Comparison of ENCODE assay signal across 23 cellular contexts in genomic region chr2:101643004-101643524, GRCh38. TPM values are rescaled to one million over a fixed set of nuclear protein-coding genes. Genes with fewer than 3 reads are reported as not detected.
DNase-seq lines count a peak whose midpoint lies in the region; ATAC-seq, FAIRE-seq and TF ChIP-seq lines count a peak whose summit lies in the region.
"Had no signal": no experiment of that assay in that cellular context is flagged by ENCODE, and none has a peak within 500 bp of the region (broad histone marks: within the 10 kb centered on the region; RNA-seq: fewer than 3 reads in every experiment).

No MANE protein-coding gene starts in this region.

- no peak overlapping the region for H3K9ac ChIP-seq in HepG2 (ENCODE audit: insufficient read depth, low read depth, low read length)
- no peak overlapping the region for H3K9ac ChIP-seq in K562 (ENCODE audit: insufficient read depth in 1 of 2, low read depth in 2 of 2, low read length in 2 of 2)
- H3K9ac ChIP-seq: BLaER1 had no signal

- POLR2A ChIA-PET in HepG2 (lab: Yijun Ruan, JAX) (no interaction called here), K562 (lab: Yijun Ruan, JAX) (no interaction called here)

- WGBS in HepG2 (ENCODE audit: low lambda C conversion rate): 55% methylated on average over 1 of the region's 1 CpG
- WGBS in right lobe of liver (ENCODE audit: insufficient coverage, low coverage, low lambda C conversion rate, missing lambda C conversion rate): 92% methylated on average over 1 of the region's 1 CpG
- WGBS in K562 (ENCODE audit: insufficient coverage, low coverage, missing lambda C conversion rate): 0% methylated on average over 1 of the region's 1 CpG

- TF ChIP-seq EP300 in HepG2 (IDR thresholded peaks at IDR 0.05; ENCODE audit: low read depth in 2 of 2, low read length in 2 of 2): no peak
- no peak for TF ChIP-seq EP300 in HepG2 (CRISPR knock-in tag; IDR thresholded peaks at IDR 0.05; ENCODE audit: borderline replicate concordance)
- TF ChIP-seq EP300 in K562 (IDR thresholded peaks at IDR 0.05; ENCODE audit: low read length): no peak

- no peak for TF ChIP-seq POLR2A in HepG2 (IDR thresholded peaks at IDR 0.05; ENCODE audit: insufficient read depth in 1 of 2, low read depth in 2 of 2, low read length in 2 of 2)
- no peak for TF ChIP-seq POLR2A in right lobe of liver (IDR thresholded peaks at IDR 0.05)
- no peak for TF ChIP-seq POLR2A in K562 (conservative IDR thresholded peaks at IDR 0.05)

- no peak overlapping the region for H2AFZ ChIP-seq in HepG2 (ENCODE audit: low read length)
- no peak overlapping the region for H2AFZ ChIP-seq in K562 (ENCODE audit: low read depth, low read length)

- H3K4me1 ChIP-seq in HepG2 (ENCODE audit: insufficient read depth, low read length): peaks cover 23% of the 10 kb centered on the region
- peaks cover 0 to 15% (median 2%) of the 10 kb centered on the region in 4 donors for H3K4me1 ChIP-seq in right lobe of liver
- no peaks in the 10 kb centered on the region for H3K4me1 ChIP-seq in K562 (replicated peaks in 1 of 2; ENCODE audit: control insufficient read depth in 2 of 2, insufficient read depth in 2 of 2, low read length in 2 of 2)
- H3K4me1 ChIP-seq in effector memory CD4-positive, alpha-beta T cell (ENCODE audit: control insufficient read depth, insufficient read depth, low read length, poor library complexity, severe bottlenecking): no peaks in the 10 kb centered on the region
- H3K4me1 ChIP-seq: BE2C, BLaER1 had no signal

- H3K36me3 ChIP-seq in HepG2 (replicated peaks in 1 of 2; ENCODE audit: control insufficient read depth in 1 of 2, insufficient read depth in 2 of 2, low read length in 2 of 2) (no peaks in the 10 kb centered on the region), right lobe of liver (no peaks in the 10 kb centered on the region), K562 (ENCODE audit: control insufficient read depth, insufficient read depth, low read length) (no peaks in the 10 kb centered on the region)
- no peaks in the 10 kb centered on the region for H3K36me3 ChIP-seq in effector memory CD4-positive, alpha-beta T cell (ENCODE audit: control insufficient read depth, insufficient read depth, low read length)
- H3K36me3 ChIP-seq: BE2C, BLaER1 had no signal

- in situ Hi-C loops in HepG2 (cut with HindIII; ENCODE audit: extremely low pct_ligation_motif_present, low pct_unique_long_range_greater_than_20kb): no loop called here
- in situ Hi-C loops in K562 (cut with MboI): no loop called here

- no peak for TF ChIP-seq RAD21 in HepG2 (CRISPR knock-in tag; IDR thresholded peaks at IDR 0.05)
- TF ChIP-seq RAD21 in K562 (CRISPR knock-in tag; conservative IDR thresholded peaks at IDR 0.05 in 1 of 2, IDR thresholded peaks at IDR 0.05 in 1 of 2): no peak

- H3K27ac ChIP-seq in HepG2 (ENCODE audit: extremely low read length, insufficient read depth, low read length) (no peak overlapping the region), right lobe of liver (no peak overlapping the region), K562 (ENCODE audit: extremely low read depth, low read depth, low read length) (no peak overlapping the region)
- H3K27ac ChIP-seq in effector memory CD4-positive, alpha-beta T cell (ENCODE audit: insufficient read depth, low read length, poor library complexity, severe bottlenecking): no peak overlapping the region
- H3K27ac ChIP-seq: 22Rv1, BLaER1 had no signal

- no peak for ATAC-seq in HepG2
- no peak for ATAC-seq in right lobe of liver
- no peak for ATAC-seq in K562

- intact Hi-C loops in HepG2 (cut with micrococcal nuclease; ENCODE audit: unreplicated experiment) (no loop called here), right lobe of liver (cut with DNase I) (no loop called here), K562 (cut with micrococcal nuclease) (no loop called here)

- H4K20me1 ChIP-seq in HepG2 (ENCODE audit: insufficient read depth, low read length) (no peaks in the 10 kb centered on the region), K562 (replicated peaks; ENCODE audit: control insufficient read depth, insufficient read depth, low read length) (no peaks in the 10 kb centered on the region)
- H4K20me1 ChIP-seq: BLaER1 had no signal

- CTCF ChIA-PET in HepG2 (lab: Yijun Ruan, JAX; ENCODE audit: low intra/inter-chr PET ratio, low total read pairs) (no interaction called here), K562 (lab: Yijun Ruan, JAX; ENCODE audit: low intra/inter-chr PET ratio) (no interaction called here)

- BruUV-seq in HepG2 (replicated peaks; lab: Mats Ljungman, UMichigan) (no TSS peak), K562 (replicated peaks; lab: Mats Ljungman, UMichigan) (no TSS peak)

- H3K4me2 ChIP-seq in HepG2 (ENCODE audit: low read depth, low read length): no peak overlapping the region
- H3K4me2 ChIP-seq in K562 (ENCODE audit: insufficient read depth, low read length): no peak overlapping the region
- H3K4me2 ChIP-seq: BLaER1 had no signal

- no peak for TF ChIP-seq CTCF in HepG2 (CRISPR knock-in tag; IDR thresholded peaks at IDR 0.05)
- TF ChIP-seq CTCF in right lobe of liver (IDR thresholded peaks at IDR 0.05): no peak
- no peak for TF ChIP-seq CTCF in K562 (IDR thresholded peaks at IDR 0.05 in 2 of 3, conservative IDR thresholded peaks at IDR 0.05 in 1 of 3; ENCODE audit: insufficient read depth in 2 of 3, low read depth in 1 of 3, low read length in 3 of 3)

- H3K27me3 ChIP-seq in HepG2 (ENCODE audit: control insufficient read depth in 1 of 2, insufficient read depth in 2 of 2, low read length in 2 of 2): no peaks in the 10 kb centered on the region
- H3K27me3 ChIP-seq in right lobe of liver: no peaks in the 10 kb centered on the region
- peaks cover 13 to 18% of the 10 kb centered on the region in 2 experiments; a peak in 4 of 5 replicates for H3K27me3 ChIP-seq in K562 (ENCODE audit: control insufficient read depth in 2 of 2, insufficient read depth in 2 of 2, low read length in 2 of 2)
- no peaks in the 10 kb centered on the region for H3K27me3 ChIP-seq in effector memory CD4-positive, alpha-beta T cell (replicated peaks; ENCODE audit: control insufficient read depth, insufficient read depth, low read length, poor library complexity, severe bottlenecking)
- H3K27me3 ChIP-seq: BE2C, BLaER1 had no signal

- DNase-seq in HepG2 (ENCODE audit: low spot score) (no peak), right lobe of liver (no peak), K562 (ENCODE audit: extremely low read depth in 1 of 4, low spot score in 3 of 4) (no peak)
- DNase-seq in Jurkat, Clone E6-1 (ENCODE audit: low read depth, low spot score): peak; percentile 57
- DNase-seq in effector memory CD4-positive, alpha-beta T cell: no peak
- no peak for DNase-seq in stimulated activated CD4-positive, alpha-beta T cell treated with anti-CD3 and anti-CD28 coated beads, Interleukin-2, amount 100 ng/mL, for 24 hours
- DNase-seq: ACHN; BE2C; C1 segment of cervical spinal cord; CD4-positive, alpha-beta memory T cell; CD4-positive, CD25-positive, alpha-beta regulatory T cell; CD8-positive, alpha-beta memory T cell; COR-L47; DMS 273 treated with DMSO at 0.1 percent for 48 hours; DMS153; DMS53; DMS79; GF-D8 had no signal

- FAIRE-seq in HepG2 (lab: Jason Lieb, UNC): no peak
- FAIRE-seq in K562 (lab: Jason Lieb, UNC): peak; percentile 40
- FAIRE-seq: G401.6, GM12891, GM19239 had no signal

- H3K79me2 ChIP-seq in HepG2 (ENCODE audit: insufficient read depth, low read length) (no peaks in the 10 kb centered on the region), K562 (ENCODE audit: control insufficient read depth, insufficient read depth, low read length) (no peaks in the 10 kb centered on the region)

- H3K9me3 ChIP-seq in HepG2 (ENCODE audit: low read length): no peaks in the 10 kb centered on the region
- H3K9me3 ChIP-seq in right lobe of liver: no peaks in the 10 kb centered on the region
- no peaks in the 10 kb centered on the region for H3K9me3 ChIP-seq in K562 (replicated peaks; ENCODE audit: control insufficient read depth, insufficient read depth, low read depth, low read length)
- H3K9me3 ChIP-seq in effector memory CD4-positive, alpha-beta T cell (ENCODE audit: control insufficient read depth, low read length): no peaks in the 10 kb centered on the region
- H3K9me3 ChIP-seq: BE2C had no signal

- H3K9me1 ChIP-seq in K562 (ENCODE audit: control insufficient read depth, insufficient read depth, low read length): no peaks in the 10 kb centered on the region

- no peak overlapping the region for H3K4me3 ChIP-seq in HepG2 (replicated peaks in 1 of 3; ENCODE audit: insufficient read depth in 1 of 3, low read depth in 2 of 3, low read length in 3 of 3)
- no peak overlapping the region for H3K4me3 ChIP-seq in right lobe of liver
- H3K4me3 ChIP-seq in Jurkat, Clone E6-1 (ENCODE audit: low read length): no peak overlapping the region
- H3K4me3 ChIP-seq in K562: no peak overlapping the region
- no peak overlapping the region for H3K4me3 ChIP-seq in effector memory CD4-positive, alpha-beta T cell (ENCODE audit: insufficient read depth, low read depth, low read length, poor library complexity, severe bottlenecking)
- H3K4me3 ChIP-seq: BLaER1 had no signal

RNA-seq across cellular contexts. Expression of gene MAP4K4, which starts 54.4 kb away (rescaled TPM):
- 264 and 301 TPM in 2 replicates for total RNA-seq in HepG2 (2016; rRNA removed; fragmentation: Illumina TruSeq; extraction: Trizol)
- 62.1 and 62.9 TPM in 2 replicates for total RNA-seq in HepG2 (2016; cell fraction: cytosol; rRNA removed; fragmentation: Illumina TruSeq; extraction: Trizol; ENCODE audit: low read depth)
- total RNA-seq in HepG2 (2016; cell fraction: insoluble cytoplasmic fraction; rRNA removed; fragmentation: Illumina TruSeq; extraction: Trizol): 264 and 269 TPM in 2 replicates
- total RNA-seq in HepG2 (2016; cell fraction: membrane; rRNA removed; fragmentation: Illumina TruSeq; extraction: Trizol): 200 and 238 TPM in 2 replicates
- 292 and 308 TPM in 2 replicates for total RNA-seq in HepG2 (2016; cell fraction: nucleus; rRNA removed; fragmentation: Illumina TruSeq; extraction: Trizol)
- polyA plus RNA-seq in HepG2 (2011; rRNA removed): 101 and 105 TPM in 2 replicates
- 67.0 and 72.8 TPM in 2 replicates for polyA plus RNA-seq in HepG2 (2011; cell fraction: cytosol; rRNA removed)
- 261 and 287 TPM in 2 replicates for polyA plus RNA-seq in HepG2 (2011; cell fraction: nucleus; rRNA removed)
- polyA plus RNA-seq in HepG2 (2012): 138 and 155 TPM in 2 replicates
- polyA plus RNA-seq in HepG2 (2016; cell fraction: cytosol; fragmentation: Illumina TruSeq; extraction: Trizol; ENCODE audit: low read depth): 48.8 and 52.9 TPM in 2 replicates
- polyA plus RNA-seq in HepG2 (2016; cell fraction: insoluble cytoplasmic fraction; fragmentation: Illumina TruSeq; extraction: Trizol; ENCODE audit: low read depth): 269 and 298 TPM in 2 replicates
- polyA plus RNA-seq in HepG2 (2016; cell fraction: membrane; fragmentation: Illumina TruSeq; extraction: Trizol; ENCODE audit: low read depth): 137 and 163 TPM in 2 replicates
- polyA plus RNA-seq in HepG2 (2016; cell fraction: nucleus; fragmentation: Illumina TruSeq; extraction: Trizol; ENCODE audit: insufficient read depth, low read depth): 298 and 312 TPM in 2 replicates
- polyA minus RNA-seq in HepG2 (2011; rRNA and poly(A)+ RNA removed; ENCODE audit: low replicate concordance): 84.0 and 279 TPM in 2 replicates
- polyA minus RNA-seq in HepG2 (2011; cell fraction: cytosol; rRNA and poly(A)+ RNA removed): 99.4 and 99.7 TPM in 2 replicates
- 680 and 703 TPM in 2 replicates for polyA minus RNA-seq in HepG2 (2011; cell fraction: nucleus; rRNA and poly(A)+ RNA removed)
- 10 to 100 TPM; 29.8 to 36.5 (median 31.1) TPM for total RNA-seq in right lobe of liver
- 143 TPM for polyA plus RNA-seq in Jurkat, Clone E6-1 (2012; ENCODE audit: insufficient read depth, insufficient read length)
- 111 and 172 TPM in 2 replicates for total RNA-seq in K562 (2011; cell fraction: chromatin; rRNA removed; ENCODE audit: low replicate concordance)
- total RNA-seq in K562 (2011; cell fraction: nucleolus; rRNA removed): 52.4 and 63.6 TPM in 2 replicates
- 100 and 133 TPM in 2 replicates for total RNA-seq in K562 (2011; cell fraction: nucleoplasm; rRNA removed)
- 48.8 and 50.2 TPM in 2 replicates for total RNA-seq in K562 (2014; rRNA removed)
- 45.7 and 49.1 TPM in 2 replicates for total RNA-seq in K562 (2014; rRNA removed; fragmentation: Illumina TruSeq; extraction: Trizol)
- 51.4 and 58.4 TPM in 2 replicates for total RNA-seq in K562 (2015; rRNA removed; fragmentation: Illumina TruSeq; extraction: Trizol)
- total RNA-seq in K562 (2021): 64.1 and 72.8 TPM in 2 replicates
- 42.4 and 51.4 TPM in 2 replicates for polyA plus RNA-seq in K562 (2011; rRNA removed)
- polyA plus RNA-seq in K562 (2011; cell fraction: cytosol; rRNA removed): 26.1 and 28.9 TPM in 2 replicates
- 96.3 and 105 TPM in 2 replicates for polyA plus RNA-seq in K562 (2011; cell fraction: nucleus; rRNA removed)
- polyA plus RNA-seq in K562 (2012): 42.4 and 73.8 TPM in 2 replicates
- polyA plus RNA-seq in K562 (2014; fragmentation: Illumina TruSeq; extraction: Trizol): 68.8 and 76.4 TPM in 2 replicates
- polyA plus RNA-seq in K562 (2014; fragmentation: Nextera tagmentation; extraction: Ambion mirVana): 1 to 10 TPM; 7.6 to 7.8 TPM
- 44.5 and 50.6 TPM in 2 replicates for polyA plus RNA-seq in K562 (2014; rRNA removed)
- polyA minus RNA-seq in K562 (2011; rRNA and poly(A)+ RNA removed): 93.2 and 93.9 TPM in 2 replicates
- polyA minus RNA-seq in K562 (2011; cell fraction: cytosol; rRNA and poly(A)+ RNA removed): 37.0 and 44.3 TPM in 2 replicates
- polyA minus RNA-seq in K562 (2011; cell fraction: nucleus; rRNA and poly(A)+ RNA removed): 83.3 and 132 TPM in 2 replicates

Comparison
In these comparisons a context has a peak if more than half of its experiments do, and no peak if none do; other contexts are left out.
1. Of the 241 proteins assayed by ChIP-seq in both HepG2 and K562: peak only in HepG2: MAFF and MAFK; only in K562: none; in both: none; in neither: 239.